In genomic region chr5:162067651-162068411, GRCh38 we compare ENCODE assay signal across 1 cellular context.
TF ChIP-seq lines count a peak whose summit lies in the region.

TSS of gene GABRG2 (plus strand) at chr5:162067773. CDS start at chr5:162068000, 227 bp downstream.

TF ChIP-seq in H1, 55 proteins besides CTCF, POLR2A, EP300 and RAD21:
- TF ChIP-seq KDM4A (IDR thresholded peaks at IDR 0.05; ENCODE audit: low read depth, low read length, severe bottlenecking) (peak; percentile 70), HDAC6 (IDR thresholded peaks at IDR 0.05; ENCODE audit: low read depth, low read length) (no peak), ASH2L (IDR thresholded peaks at IDR 0.05; ENCODE audit: low read length) (peak; percentile 37), SP1 (IDR thresholded peaks at IDR 0.05; ENCODE audit: low read depth, low read length) (peak; percentile 70)
